In the genomic region with DNA sequence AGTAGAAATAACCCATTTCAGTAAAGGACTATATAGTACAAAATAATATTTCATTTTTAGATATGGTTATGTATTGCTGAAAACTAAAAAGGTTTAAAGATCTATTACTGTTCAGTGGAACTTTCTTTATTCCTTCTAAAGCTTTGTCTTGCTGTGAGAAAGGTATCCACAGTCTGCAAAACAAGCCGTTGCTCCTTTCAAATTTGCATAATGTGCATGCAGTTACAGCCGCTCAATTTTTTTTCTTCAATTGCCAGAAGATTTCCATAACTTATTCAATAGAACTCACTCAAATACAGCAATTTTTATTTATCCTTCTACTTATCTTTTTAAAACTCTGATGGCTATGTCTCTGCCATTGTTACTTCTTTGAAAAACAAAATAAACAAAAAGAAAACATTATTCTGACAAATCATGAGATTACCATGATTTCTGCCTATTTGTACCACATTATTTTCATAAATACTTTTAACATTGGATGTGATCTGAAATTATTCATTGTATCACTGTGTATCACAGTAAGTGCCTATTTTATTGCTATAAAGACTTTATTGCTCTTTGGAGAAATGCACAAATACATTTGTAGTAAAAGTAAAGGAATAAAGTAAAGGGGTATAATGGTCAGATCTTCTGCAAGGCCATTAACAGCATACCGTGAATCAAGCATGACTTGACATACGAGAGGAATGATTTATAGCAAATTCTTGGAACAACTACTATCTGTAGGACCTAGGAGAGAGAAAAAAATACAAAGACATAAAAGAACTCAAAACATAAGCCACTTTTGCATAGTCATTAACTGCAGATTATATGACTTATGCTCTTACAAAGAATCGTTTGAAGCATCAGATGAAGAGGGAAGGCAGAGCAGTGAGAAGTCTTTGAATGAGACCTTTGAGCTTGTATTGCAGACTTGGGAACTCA, we compare ENCODE assay signal across 1 cellular context.
A peak's percentile ranks its signal among the peaks of the same experiment; 100 is the strongest.
TF ChIP-seq lines count a peak whose summit lies in the region.

No MANE protein-coding gene starts in this region.

TF ChIP-seq in K562, 482 proteins besides CTCF, POLR2A, EP300 and RAD21 (continued from another document and continues in another):
- no peak for TF ChIP-seq STAT6 (CRISPR knock-in tag; IDR thresholded peaks at IDR 0.05)
- TF ChIP-seq CSDE1 (IDR thresholded peaks at IDR 0.05) = no peak; a peak in 1 of 4 replicates
- TF ChIP-seq CBFB (CRISPR knock-in tag; IDR thresholded peaks at IDR 0.05) = no peak
- no peak for TF ChIP-seq KLF6 (CRISPR knock-in tag; IDR thresholded peaks at IDR 0.05; ENCODE audit: borderline replicate concordance)
- peak; percentile 92 for TF ChIP-seq SOX6 (IDR thresholded peaks at IDR 0.05)
- TF ChIP-seq PPARD (CRISPR knock-in tag; IDR thresholded peaks at IDR 0.05) = no peak
- TF ChIP-seq DDX20 (tag; IDR thresholded peaks at IDR 0.05; ENCODE audit: low read depth) = no peak
- TF ChIP-seq MAZ (CRISPR knock-in tag; conservative IDR thresholded peaks at IDR 0.05 in 1 of 2, IDR thresholded peaks at IDR 0.05 in 1 of 2) = no peak
- no peak for TF ChIP-seq ZSCAN29 (IDR thresholded peaks at IDR 0.05)
- no peak for TF ChIP-seq KLF13 (tag; IDR thresholded peaks at IDR 0.05; ENCODE audit: borderline replicate concordance, low read depth)
- peak in 1 of 2 experiments; percentile 65; a peak in 2 of 4 replicates for TF ChIP-seq ZNF639 (CRISPR knock-in tag; conservative IDR thresholded peaks at IDR 0.05 in 1 of 2, IDR thresholded peaks at IDR 0.05 in 1 of 2)
- TF ChIP-seq MCM7 (IDR thresholded peaks at IDR 0.05) = no peak
- TF ChIP-seq ELK3 (CRISPR knock-in tag; IDR thresholded peaks at IDR 0.05) = no peak
- no peak for TF ChIP-seq ATF6 (CRISPR knock-in tag; IDR thresholded peaks at IDR 0.05)
- peak; percentile 32 to 41; a peak in 1 of 4 replicates for TF ChIP-seq FOXK2 (conservative IDR thresholded peaks at IDR 0.05 in 1 of 2, IDR thresholded peaks at IDR 0.05 in 1 of 2; ENCODE audit: low read depth in 2 of 2)
- TF ChIP-seq ZC3H8 (IDR thresholded peaks at IDR 0.05) = no peak
- peak; percentile 97 for TF ChIP-seq LEF1 (IDR thresholded peaks at IDR 0.05)
- TF ChIP-seq, protein P1, sequence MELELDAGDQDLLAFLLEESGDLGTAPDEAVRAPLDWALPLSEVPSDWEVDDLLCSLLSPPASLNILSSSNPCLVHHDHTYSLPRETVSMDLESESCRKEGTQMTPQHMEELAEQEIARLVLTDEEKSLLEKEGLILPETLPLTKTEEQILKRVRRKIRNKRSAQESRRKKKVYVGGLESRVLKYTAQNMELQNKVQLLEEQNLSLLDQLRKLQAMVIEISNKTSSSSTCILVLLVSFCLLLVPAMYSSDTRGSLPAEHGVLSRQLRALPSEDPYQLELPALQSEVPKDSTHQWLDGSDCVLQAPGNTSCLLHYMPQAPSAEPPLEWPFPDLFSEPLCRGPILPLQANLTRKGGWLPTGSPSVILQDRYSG (tag; conservative IDR thresholded peaks at IDR 0.05; ENCODE audit: low read depth) = no peak
- TF ChIP-seq, protein P2, sequence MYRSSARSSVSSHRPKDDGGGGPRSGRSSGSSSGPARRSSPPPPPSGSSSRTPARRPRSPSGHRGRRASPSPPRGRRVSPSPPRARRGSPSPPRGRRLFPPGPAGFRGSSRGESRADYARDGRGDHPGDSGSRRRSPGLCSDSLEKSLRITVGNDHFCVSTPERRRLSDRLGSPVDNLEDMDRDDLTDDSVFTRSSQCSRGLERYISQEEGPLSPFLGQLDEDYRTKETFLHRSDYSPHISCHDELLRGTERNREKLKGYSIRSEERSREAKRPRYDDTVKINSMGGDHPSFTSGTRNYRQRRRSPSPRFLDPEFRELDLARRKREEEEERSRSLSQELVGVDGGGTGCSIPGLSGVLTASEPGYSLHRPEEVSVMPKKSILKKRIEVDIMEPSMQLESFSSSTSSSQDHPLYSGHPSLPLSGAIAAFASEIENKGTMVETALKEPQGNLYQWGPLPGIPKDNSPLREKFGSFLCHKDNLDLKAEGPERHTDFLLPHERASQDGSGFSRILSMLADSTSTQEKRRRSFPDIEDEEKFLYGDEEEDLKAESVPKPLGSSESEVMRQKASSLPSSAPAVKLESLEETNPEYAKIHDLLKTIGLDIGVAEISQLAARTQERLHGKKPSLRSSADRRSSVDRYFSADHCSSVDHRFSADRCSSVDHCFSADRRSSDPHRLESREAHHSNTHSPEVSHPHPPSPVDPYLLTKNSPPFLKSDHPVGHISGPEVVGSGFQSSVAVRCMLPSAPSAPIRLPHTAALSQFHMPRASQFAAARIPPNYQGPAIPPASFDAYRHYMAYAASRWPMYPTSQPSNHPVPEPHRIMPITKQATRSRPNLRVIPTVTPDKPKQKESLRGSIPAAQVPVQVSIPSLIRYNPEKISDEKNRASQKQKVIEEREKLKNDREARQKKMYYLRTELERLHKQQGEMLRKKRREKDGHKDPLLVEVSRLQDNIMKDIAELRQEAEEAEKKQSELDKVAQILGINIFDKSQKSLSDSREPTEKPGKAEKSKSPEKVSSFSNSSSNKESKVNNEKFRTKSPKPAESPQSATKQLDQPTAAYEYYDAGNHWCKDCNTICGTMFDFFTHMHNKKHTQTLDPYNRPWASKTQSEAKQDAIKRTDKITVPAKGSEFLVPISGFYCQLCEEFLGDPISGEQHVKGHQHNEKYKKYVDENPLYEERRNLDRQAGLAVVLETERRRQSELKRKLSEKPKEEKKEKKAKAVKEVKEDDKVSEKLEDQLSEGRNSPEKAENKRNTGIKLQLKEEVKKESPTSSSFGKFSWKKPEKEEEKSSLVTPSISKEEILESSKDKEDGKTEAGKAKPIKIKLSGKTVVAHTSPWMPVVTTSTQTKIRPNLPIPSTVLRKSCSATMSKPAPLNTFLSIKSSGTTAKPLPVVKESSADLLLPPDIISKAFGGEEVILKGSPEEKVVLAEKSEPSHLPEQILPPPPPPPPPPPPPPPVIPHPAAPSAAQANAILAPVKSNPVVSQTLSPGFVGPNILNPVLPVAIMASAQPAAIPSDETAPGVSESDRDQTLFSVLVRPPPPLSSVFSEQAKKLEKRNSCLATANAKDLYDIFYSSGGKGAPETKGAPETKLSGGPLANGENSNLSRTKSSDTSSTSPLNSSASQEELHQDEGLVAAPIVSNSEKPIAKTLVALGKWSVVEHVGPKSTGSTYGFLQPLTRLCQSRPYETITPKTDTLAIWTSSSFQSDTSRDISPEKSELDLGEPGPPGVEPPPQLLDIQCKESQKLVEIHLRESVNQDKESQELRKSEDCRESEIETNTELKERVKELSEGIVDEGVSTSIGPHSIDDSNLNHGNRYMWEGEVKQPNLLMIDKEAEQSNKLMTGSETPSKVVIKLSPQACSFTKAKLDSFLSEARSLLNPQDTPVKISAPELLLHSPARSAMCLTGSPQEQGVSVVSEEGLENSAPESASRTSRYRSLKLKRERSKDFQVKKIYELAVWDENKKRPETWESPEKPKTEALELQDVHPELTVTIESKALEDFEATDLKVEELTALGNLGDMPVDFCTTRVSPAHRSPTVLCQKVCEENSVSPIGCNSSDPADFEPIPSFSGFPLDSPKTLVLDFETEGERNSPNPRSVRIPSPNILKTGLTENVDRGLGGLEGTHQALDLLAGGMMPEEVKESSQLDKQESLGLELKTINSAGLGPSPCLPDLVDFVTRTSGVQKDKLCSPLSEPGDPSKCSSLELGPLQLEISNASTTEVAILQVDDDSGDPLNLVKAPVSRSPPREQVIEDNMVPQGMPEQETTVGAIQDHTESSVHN (IDR thresholded peaks at IDR 0.05; ENCODE audit: borderline replicate concordance in 1 of 2, low read depth in 1 of 2) = 0 out of 4 replicates have a peak, but pooled peaks of 1 of the 2 experiments have one; percentile 50
- TF ChIP-seq FOXP1 (CRISPR knock-in tag; IDR thresholded peaks at IDR 0.05) = no peak
- TF ChIP-seq ZNF146 (CRISPR knock-in tag; IDR thresholded peaks at IDR 0.05; ENCODE audit: unreplicated experiment) = no peak
- TF ChIP-seq IRF2 (CRISPR knock-in tag; IDR thresholded peaks at IDR 0.05) = no peak
- TF ChIP-seq ZNF431 (CRISPR knock-in tag; IDR thresholded peaks at IDR 0.05) = no peak
- TF ChIP-seq MAFK (IDR thresholded peaks at IDR 0.05; ENCODE audit: low read length) = peak; percentile 81
- TF ChIP-seq, protein P3, sequence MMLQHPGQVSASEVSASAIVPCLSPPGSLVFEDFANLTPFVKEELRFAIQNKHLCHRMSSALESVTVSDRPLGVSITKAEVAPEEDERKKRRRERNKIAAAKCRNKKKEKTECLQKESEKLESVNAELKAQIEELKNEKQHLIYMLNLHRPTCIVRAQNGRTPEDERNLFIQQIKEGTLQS (IDR thresholded peaks at IDR 0.05) = peak; percentile 33; the same call in 1 of the 2 replicates
- TF ChIP-seq, protein P3 (CRISPR knock-in tag; conservative IDR thresholded peaks at IDR 0.05) = no peak
- no peak for TF ChIP-seq ELF4 (CRISPR knock-in tag; IDR thresholded peaks at IDR 0.05)
- no peak for TF ChIP-seq GATA2 (CRISPR knock-in tag; IDR thresholded peaks at IDR 0.05)
- no peak for TF ChIP-seq CLOCK (CRISPR knock-in tag; IDR thresholded peaks at IDR 0.05; ENCODE audit: borderline replicate concordance)
- TF ChIP-seq CHD4 (IDR thresholded peaks at IDR 0.05; ENCODE audit: insufficient read depth, insufficient replicate concordance, low read depth, low read length, poor library complexity, severe bottlenecking) = no peak
- no peak for TF ChIP-seq NFRKB (IDR thresholded peaks at IDR 0.05; ENCODE audit: low read depth)
- no peak for TF ChIP-seq ZNF133 (CRISPR knock-in tag; IDR thresholded peaks at IDR 0.05)
- no peak for TF ChIP-seq SAFB2 (IDR thresholded peaks at IDR 0.05; ENCODE audit: borderline replicate concordance, low read depth, low read length, severe bottlenecking)
- TF ChIP-seq SIN3A (IDR thresholded peaks at IDR 0.05; ENCODE audit: borderline replicate concordance in 2 of 2, control insufficient read depth in 1 of 2, low read depth in 2 of 2, low read length in 2 of 2) = no peak
- no peak for TF ChIP-seq HDGF (IDR thresholded peaks at IDR 0.05)
